ENCODE assay signal across 21 cellular contexts in genomic region chr21:38982804-38983203, GRCh38.
DNase-seq lines count a peak whose midpoint lies in the region; ATAC-seq and TF ChIP-seq lines count a peak whose summit lies in the region.
"Had no signal": no experiment of that assay in that cellular context is flagged by ENCODE, and none has a peak within 500 bp of the region (broad histone marks: within the 10 kb centered on the region; RNA-seq: fewer than 3 reads in every experiment).

No MANE protein-coding gene starts in this region.

- H3K4me1 ChIP-seq in heart left ventricle (peaks cover 3 to 38% (median 34%) of the 10 kb centered on the region in 12 donors), mesendoderm (ENCODE audit: control insufficient read depth, low read depth, low read length) (peaks cover 11% of the 10 kb centered on the region)

- H3K27ac ChIP-seq in heart left ventricle (no peak overlapping the region), KOPT-K1 (ENCODE audit: low read depth, low read length, poor library complexity, severe bottlenecking) (peak overlapping the region; percentile 100), mesendoderm (ENCODE audit: low read depth, low read length) (no peak overlapping the region)
- H3K27ac ChIP-seq: 22Rv1 had no signal

- H3K36me3 ChIP-seq in heart left ventricle (no peaks in the 10 kb centered on the region), KOPT-K1 (ENCODE audit: insufficient read depth, low read length) (no peaks in the 10 kb centered on the region), mesendoderm (ENCODE audit: control insufficient read depth, insufficient read depth, low read length) (no peaks in the 10 kb centered on the region)

- no peak overlapping the region for H2BK15ac ChIP-seq in mesendoderm (replicated peaks; ENCODE audit: low read depth)

- no peak overlapping the region for H3K4ac ChIP-seq in mesendoderm (ENCODE audit: low read depth, low read length)

- no peak overlapping the region for H2AK5ac ChIP-seq in mesendoderm (ENCODE audit: low read length)

- no peaks in the 10 kb centered on the region for H3K79me1 ChIP-seq in mesendoderm (ENCODE audit: low read length)

- no peaks in the 10 kb centered on the region for H3K79me2 ChIP-seq in mesendoderm (ENCODE audit: control insufficient read depth, insufficient read depth, low read length)

- no peak overlapping the region for H3K9ac ChIP-seq in mesendoderm (ENCODE audit: low read length)
- H3K9ac ChIP-seq: SK-N-SH had no signal

- H3K56ac ChIP-seq in mesendoderm (ENCODE audit: low read length), result peak overlapping the region; percentile 5

- no peak overlapping the region for H4K8ac ChIP-seq in mesendoderm (ENCODE audit: low read depth, low read length)

- no peak overlapping the region for H2BK5ac ChIP-seq in mesendoderm (ENCODE audit: low read length)

- H3K9me3 ChIP-seq in heart left ventricle, result no peaks in the 10 kb centered on the region
- H3K9me3 ChIP-seq in KOPT-K1 (ENCODE audit: insufficient read depth, low read length, poor library complexity, severe bottlenecking), result no peaks in the 10 kb centered on the region
- H3K9me3 ChIP-seq: SK-N-SH had no signal

- TF ChIP-seq CTCF in heart left ventricle (IDR thresholded peaks at IDR 0.05), result no peak

- no peak overlapping the region for H3K4me2 ChIP-seq in mesendoderm (ENCODE audit: low read length)
- H3K4me2 ChIP-seq: SK-N-SH had no signal

- peak; percentile 14 for DNase-seq in cardiac septum (ENCODE audit: low spot score)
- no peak for DNase-seq in heart left ventricle
- no peak for DNase-seq in mesendoderm
- DNase-seq in NCI-H526 treated with DMSO at 0.1 percent for 48 hours (lab: John Stamatoyannopoulos, UW), result no peak
- no peak for DNase-seq in SIG-M5 treated with dmso at 0.1 percent for 504 hours (lab: John Stamatoyannopoulos, UW; ENCODE audit: unreplicated experiment)
- DNase-seq: DMS53, GOT3, MV-4-11, NCI-H1105 treated with DMSO at 0.1 percent for 48 hours, NCI-H146, NCI-H1930, NCI-H2107, NCI-H524 treated with DMSO at 0.1 percent for 48 hours, NCI-H82, SIG-M5, SK-N-SH had no signal

- H3K4me3 ChIP-seq in heart left ventricle (no peak overlapping the region), mesendoderm (ENCODE audit: low read length) (no peak overlapping the region)

- no peak overlapping the region for H4K5ac ChIP-seq in mesendoderm (ENCODE audit: low read length)

- H3K27me3 ChIP-seq in heart left ventricle, result no peaks in the 10 kb centered on the region
- no peaks in the 10 kb centered on the region for H3K27me3 ChIP-seq in mesendoderm (ENCODE audit: insufficient read depth, low read length, poor library complexity)

- no peak for ATAC-seq in heart left ventricle
- no peak for ATAC-seq in HG03139 (IDR thresholded peaks at IDR 0.05; ENCODE audit: unreplicated experiment)
- ATAC-seq: HCT116, Panc1 had no signal

- intact Hi-C loops in cardiac septum (cut with DNase I), result no loop called here
- intact Hi-C loops in heart left ventricle (cut with DNase I), result no loop called here

- H3K18ac ChIP-seq in mesendoderm (ENCODE audit: low read length), result no peak overlapping the region

- H2BK120ac ChIP-seq in mesendoderm (ENCODE audit: low read depth, low read length), result no peak overlapping the region

- WGBS in heart left ventricle, 4 donors, result 93 to 97% (median 95%) methylated on average over 11 of the region's 11 CpGs
- no CpG with 5 or more reads among the region's 11 CpGs for whole genome bisulfite sequencing in mesendoderm (ENCODE audit: extremely low coverage, insufficient coverage, low lambda C conversion rate)

- H3K23ac ChIP-seq in mesendoderm (ENCODE audit: low read length), result no peak overlapping the region

- no peak for TF ChIP-seq POLR2A in heart left ventricle (IDR thresholded peaks at IDR 0.05)
